ENCODE assay signal across 18 cellular contexts in the genomic region with DNA sequence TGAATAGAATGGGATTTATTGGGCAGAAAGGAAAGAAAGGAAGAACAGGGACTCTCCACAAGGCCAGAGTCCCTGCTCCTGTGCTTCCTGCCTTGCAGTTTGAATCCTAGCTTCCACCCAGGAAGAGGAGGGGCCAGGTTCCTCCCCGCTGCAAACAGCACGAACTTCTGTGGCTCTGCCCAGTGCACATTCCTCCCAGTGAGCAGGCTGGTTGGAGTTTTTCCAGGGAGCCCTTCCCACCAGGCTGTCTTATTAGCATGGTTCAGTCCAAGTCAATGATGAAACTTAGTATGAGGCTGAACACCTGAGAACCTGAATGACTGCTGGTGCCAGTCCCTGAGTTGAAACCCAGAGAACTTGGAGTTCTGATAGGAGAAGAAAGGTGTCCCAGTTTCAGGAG.
DNase-seq lines count a peak whose midpoint lies in the region; ATAC-seq and TF ChIP-seq lines count a peak whose summit lies in the region.
"Had no signal": no experiment of that assay in that cellular context is flagged by ENCODE, and none has a peak within 500 bp of the region (broad histone marks: within the 10 kb centered on the region; RNA-seq: fewer than 3 reads in every experiment).

No MANE protein-coding gene starts in this region.

- no peaks in the 10 kb centered on the region for H3K9me3 ChIP-seq in DND-41 (ENCODE audit: insufficient read depth, low read length, severe bottlenecking)
- no peaks in the 10 kb centered on the region for H3K9me3 ChIP-seq in mammary epithelial cell (replicated peaks; ENCODE audit: insufficient read depth, low read length)
- no peaks in the 10 kb centered on the region for H3K9me3 ChIP-seq in esophagus squamous epithelium
- H3K9me3 ChIP-seq: Peyer's patch, tibial nerve had no signal

- H3K79me2 ChIP-seq in DND-41 (ENCODE audit: insufficient read depth, low read length) (no peaks in the 10 kb centered on the region), mammary epithelial cell (ENCODE audit: insufficient read depth, low read length) (no peaks in the 10 kb centered on the region)

- H3K9ac ChIP-seq in DND-41 (ENCODE audit: low read depth, low read length) (no peak overlapping the region), mammary epithelial cell (ENCODE audit: insufficient read depth, low read length) (no peak overlapping the region)

- H3K4me3 ChIP-seq in DND-41 (ENCODE audit: low read depth in 1 of 2, low read length in 2 of 2) (no peak overlapping the region), mammary epithelial cell (replicated peaks in 1 of 3; ENCODE audit: insufficient read depth in 1 of 3, low read depth in 2 of 3, low read length in 3 of 3) (no peak overlapping the region), esophagus squamous epithelium (no peak overlapping the region)
- H3K4me3 ChIP-seq: Peyer's patch, tibial nerve had no signal

- no peaks in the 10 kb centered on the region for H3K36me3 ChIP-seq in DND-41 (ENCODE audit: insufficient read depth, low read length)
- no peaks in the 10 kb centered on the region for H3K36me3 ChIP-seq in mammary epithelial cell (ENCODE audit: insufficient read depth, low read length)
- H3K36me3 ChIP-seq in esophagus squamous epithelium: no peaks in the 10 kb centered on the region
- H3K36me3 ChIP-seq: Peyer's patch, tibial nerve had no signal

- DNase-seq in DND-41 (no peak), LHCN-M2 (ENCODE audit: low read depth) (peak; percentile 17), mammary epithelial cell (peak; percentile 28), kidney tubule cell (ENCODE audit: low spot score) (peak; percentile 83), NCI-H1417 (lab: John Stamatoyannopoulos, UW) (no peak), esophagus squamous epithelium (lab: John Stamatoyannopoulos, UW) (no peak), GM03348 (ENCODE audit: low spot score) (no peak)
- DNase-seq: activated CD4-positive, alpha-beta T cell treated with anti-CD3 and anti-CD28 coated beads for 4 hours; activated T-cell treated with anti-CD3 and anti-CD28 coated beads, Interleukin-2, amount 50 U/mL, for 4 hours; AML-193; amygdala; DMS79 treated with DMSO at 0.1 percent for 48 hours; NCI-H1105; Peyer's patch; stimulated activated CD4-positive, alpha-beta T cell treated with anti-CD3 and anti-CD28 coated beads, Interleukin-2, amount 100 ng/mL, for 24 hours; T-helper 2 cell had no signal

- H3K4me1 ChIP-seq in DND-41 (ENCODE audit: insufficient read depth, low read length) (no peaks in the 10 kb centered on the region), mammary epithelial cell (ENCODE audit: insufficient read depth, low read length) (peaks cover 4% of the 10 kb centered on the region), esophagus squamous epithelium (no peaks in the 10 kb centered on the region)
- H3K4me1 ChIP-seq: Peyer's patch, tibial nerve had no signal

- H3K4me2 ChIP-seq in DND-41 (ENCODE audit: insufficient read depth, low read length) (no peak overlapping the region), mammary epithelial cell (ENCODE audit: insufficient read depth, low read depth, low read length) (no peak overlapping the region)

- H3K27ac ChIP-seq in DND-41 (ENCODE audit: low read length) (no peak overlapping the region), mammary epithelial cell (ENCODE audit: insufficient read depth, low read depth, low read length) (no peak overlapping the region), esophagus squamous epithelium (no peak overlapping the region)
- H3K27ac ChIP-seq: Peyer's patch, tibial nerve had no signal

- TF ChIP-seq CTCF in DND-41 (IDR thresholded peaks at IDR 0.05; ENCODE audit: borderline replicate concordance, extremely low read depth, low read length, poor library complexity, severe bottlenecking) (no peak), mammary epithelial cell (conservative IDR thresholded peaks at IDR 0.05 in 1 of 2, IDR thresholded peaks at IDR 0.05 in 1 of 2; ENCODE audit: extremely low read depth in 1 of 2, insufficient read depth in 1 of 2, low read depth in 1 of 2, low read length in 2 of 2) (no peak), esophagus squamous epithelium (IDR thresholded peaks at IDR 0.05) (no peak)

- WGBS in mammary epithelial cell (ENCODE audit: low coverage, missing lambda C conversion rate): 7% methylated on average over 2 of the region's 2 CpGs
- WGBS in esophagus squamous epithelium, 2 donors: 20% methylated on average over 2 of the region's 2 CpGs; no CpG with 5 or more reads in 1 of the 2 donors

- dilution Hi-C loops in mammary epithelial cell (cut with HindIII; ENCODE audit: low sequenced_read_pairs): no loop called here

- H4K20me1 ChIP-seq in DND-41 (ENCODE audit: insufficient read depth, low read length) (no peaks in the 10 kb centered on the region), mammary epithelial cell (ENCODE audit: insufficient read depth, low read length) (no peaks in the 10 kb centered on the region)

- no peaks in the 10 kb centered on the region for H3K27me3 ChIP-seq in DND-41 (ENCODE audit: insufficient read depth, low read length, poor library complexity)
- H3K27me3 ChIP-seq in mammary epithelial cell (ENCODE audit: insufficient read depth, low read length): no peaks in the 10 kb centered on the region
- H3K27me3 ChIP-seq in esophagus squamous epithelium: no peaks in the 10 kb centered on the region
- H3K27me3 ChIP-seq: Peyer's patch, tibial nerve had no signal

- ATAC-seq in DND-41 (ENCODE audit: insufficient read depth, low read depth) (no peak), GM21717 (IDR thresholded peaks at IDR 0.05; ENCODE audit: unreplicated experiment) (no peak)
- ATAC-seq: activated T-cell treated with anti-CD3 and anti-CD28 coated beads, Interleukin-2, amount 50 U/mL, for 4 hours had no signal

- H2AFZ ChIP-seq in DND-41 (ENCODE audit: low read depth, low read length) (peak overlapping the region; percentile 31; the same call in 1 of the 2 replicates), mammary epithelial cell (ENCODE audit: low read depth, low read length) (peak overlapping the region; percentile 82)

- CTCF ChIA-PET in mammary epithelial cell (lab: Charles Lee; ENCODE audit: low non-redundant PET): interaction anchor here (0.6 kb wide), 1 partner anchor 231 kb away, joined by 5 read pairs; no protein-coding TSS in a partner anchor

- in situ Hi-C loops in mammary epithelial cell (cut with MboI; ENCODE audit: low sequenced_read_pairs in 2 of 2): loop anchor here (25.0 kb wide), 2 partner anchors 243 to 668 kb away; a partner anchor contains a TSS

- no TSS peak for BruUV-seq in mammary epithelial cell (replicated peaks; lab: Mats Ljungman, UMichigan)

- intact Hi-C loops in mammary epithelial cell (cut with micrococcal nuclease): no loop called here
- intact Hi-C loops in esophagus squamous epithelium (cut with DNase I): no loop called here

- no peak for TF ChIP-seq POLR2A in esophagus squamous epithelium (IDR thresholded peaks at IDR 0.05)

Comparison
In these comparisons a context has a peak if more than half of its experiments do, and no peak if none do; other contexts are left out.
1. DNase-seq: peak in LHCN-M2 (single experiment), mammary epithelial cell (single experiment) and kidney tubule cell (single experiment); none in DND-41 (single experiment), NCI-H1417 (0 of 3), esophagus squamous epithelium (single experiment) and GM03348 (single experiment).